12 cellular contexts compared by ENCODE assay signal in genomic region chr7:54946764-54947163, GRCh38.
"Had no signal": no experiment of that assay in that cellular context is flagged by ENCODE, and none has a peak within 500 bp of the region (broad histone marks: within the 10 kb centered on the region; RNA-seq: fewer than 3 reads in every experiment).

No MANE protein-coding gene starts in this region.

- H3K27ac Mint-ChIP-seq: activated CD4-positive, alpha-beta memory T cell treated with anti-CD3 and anti-CD28 coated beads for 36 hours; activated T-cell treated with anti-CD3 and anti-CD28 coated beads, Interleukin-2, amount 50 U/mL, for 24 hours; endodermal cell; progenitor cell of endocrine pancreas; stimulated activated naive CD8-positive, alpha-beta T cell treated with anti-CD3 and anti-CD28 coated beads, Interleukin-15, Interleukin-2, amounts not matched to agents 100 ng/mL and 50 ng/mL, for 24 hours; T-helper 17 cell had no signal

- ATAC-seq: left cardiac atrium, right cardiac atrium, T-helper 17 cell had no signal

- H3K4me1 Mint-ChIP-seq: endodermal cell, T-helper 17 cell had no signal

- H3K27ac ChIP-seq: dorsolateral prefrontal cortex, WERI-Rb-1 had no signal

- H3K4me3 ChIP-seq: dorsolateral prefrontal cortex, skin epidermis had no signal

- H3K4me3 Mint-ChIP-seq: activated CD4-positive, alpha-beta memory T cell treated with anti-CD3 and anti-CD28 coated beads for 36 hours; activated T-cell treated with anti-CD3 and anti-CD28 coated beads, Interleukin-2, amount 50 U/mL, for 24 hours; endodermal cell; stimulated activated naive CD8-positive, alpha-beta T cell treated with anti-CD3 and anti-CD28 coated beads, Interleukin-15, Interleukin-2, amounts not matched to agents 100 ng/mL and 50 ng/mL, for 24 hours; T-helper 17 cell had no signal

- H3K27me3 Mint-ChIP-seq: activated CD4-positive, alpha-beta memory T cell treated with anti-CD3 and anti-CD28 coated beads for 36 hours; activated T-cell treated with anti-CD3 and anti-CD28 coated beads, Interleukin-2, amount 50 U/mL, for 24 hours; progenitor cell of endocrine pancreas; stimulated activated naive CD8-positive, alpha-beta T cell treated with anti-CD3 and anti-CD28 coated beads, Interleukin-15, Interleukin-2, amounts not matched to agents 100 ng/mL and 50 ng/mL, for 24 hours; T-helper 17 cell had no signal

- H3K9me3 Mint-ChIP-seq: endodermal cell had no signal

- DNase-seq: activated CD4-positive, alpha-beta memory T cell treated with anti-CD3 and anti-CD28 coated beads for 36 hours; activated naive CD4-positive, alpha-beta T cell treated with anti-CD3 and anti-CD28 coated beads, Interleukin-2, amount 50 U/mL, for 16 hours; activated T-cell treated with anti-CD3 and anti-CD28 coated beads, Interleukin-2, amount 50 U/mL, for 24 hours; dorsolateral prefrontal cortex; endodermal cell; left cardiac atrium; right cardiac atrium; T-helper 17 cell; WERI-Rb-1 had no signal

- H3K27me3 ChIP-seq: dorsolateral prefrontal cortex had no signal

- H3K36me3 Mint-ChIP-seq: activated CD4-positive, alpha-beta memory T cell treated with anti-CD3 and anti-CD28 coated beads for 36 hours had no signal

- H3K36me3 ChIP-seq: WERI-Rb-1 had no signal
